13 cellular contexts compared by ENCODE assay signal in genomic region chr4:10087152-10087791, GRCh38. TPM values are rescaled to one million over a fixed set of nuclear protein-coding genes. Genes with fewer than 3 reads are reported as not detected.
A peak's percentile ranks its signal among the peaks of the same experiment; 100 is the strongest.
DNase-seq lines count a peak whose midpoint lies in the region; ATAC-seq and TF ChIP-seq lines count a peak whose summit lies in the region.
"Had no signal": no experiment of that assay in that cellular context is flagged by ENCODE, and none has a peak within 500 bp of the region (broad histone marks: within the 10 kb centered on the region; RNA-seq: fewer than 3 reads in every experiment).

No MANE protein-coding gene starts in this region.

- H3K4me1 Mint-ChIP-seq in CD14-positive monocyte (no peaks in the 10 kb centered on the region), neural crest cell (no peaks in the 10 kb centered on the region)
- H3K4me1 Mint-ChIP-seq: endodermal cell had no signal

- intact Hi-C loops in CD14-positive monocyte (cut with micrococcal nuclease) (no loop called here), left cardiac atrium (cut with DNase I) (no loop called here)

- no peak overlapping the region for H3K4me3 ChIP-seq in RWPE2 (ENCODE audit: severe bottlenecking)
- H3K4me3 ChIP-seq: breast epithelium had no signal

- peaks cover 97 to 99% of the 10 kb centered on the region in 2 donors for H3K36me3 Mint-ChIP-seq in CD14-positive monocyte
- H3K36me3 Mint-ChIP-seq in neural crest cell (ENCODE audit: low read depth), result peaks cover under 1% of the 10 kb centered on the region

- H3K27me3 ChIP-seq in RWPE2 (ENCODE audit: insufficient read depth, poor library complexity, severe bottlenecking), result no peaks in the 10 kb centered on the region
- H3K27me3 ChIP-seq: breast epithelium had no signal

- H3K9me3 Mint-ChIP-seq in CD14-positive monocyte (no peaks in the 10 kb centered on the region), neural crest cell (no peaks in the 10 kb centered on the region)
- H3K9me3 Mint-ChIP-seq: endodermal cell had no signal

- peaks cover 14% of the 10 kb centered on the region for H3K4me1 ChIP-seq in RWPE2 (ENCODE audit: insufficient read depth, poor library complexity, severe bottlenecking)

- peak overlapping the region; percentile 39 for H3K27ac ChIP-seq in RWPE2 (ENCODE audit: poor library complexity, severe bottlenecking)
- H3K27ac ChIP-seq: breast epithelium had no signal

- H3K27ac Mint-ChIP-seq in CD14-positive monocyte (peak overlapping the region in 2 of 7 donors; percentile 59 to 65), neural crest cell (ENCODE audit: unreplicated experiment) (peak overlapping the region; percentile 71)
- H3K27ac Mint-ChIP-seq: endodermal cell had no signal

- no peak overlapping the region for H3K4me3 Mint-ChIP-seq in CD14-positive monocyte
- no peak overlapping the region for H3K4me3 Mint-ChIP-seq in neural crest cell
- H3K4me3 Mint-ChIP-seq: endodermal cell had no signal

- DNase-seq in CD14-positive monocyte (ENCODE audit: low spot score), result peak; percentile 41
- peak; percentile 40 for DNase-seq in RWPE2 (ENCODE audit: low spot score)
- peak; percentile 14 for DNase-seq in left cardiac atrium
- DNase-seq in neural crest cell (ENCODE audit: low read depth, low spot score), result no peak
- DNase-seq in NCI-H345 treated with DMSO at 0.1 percent for 48 hours (lab: John Stamatoyannopoulos, UW; ENCODE audit: unreplicated experiment), result no peak
- no peak for DNase-seq in DMS153 treated with DMSO at 0.1 percent for 48 hours (lab: John Stamatoyannopoulos, UW; ENCODE audit: unreplicated experiment)
- no peak for DNase-seq in GM10248 (ENCODE audit: extremely low spot score)
- DNase-seq: activated naive CD4-positive, alpha-beta T cell treated with anti-CD3 and anti-CD28 coated beads, Interleukin-2, amount 50 U/mL, for 16 hours; AML-193; endodermal cell; HCEC 1CT; NCI-H345 had no signal

- POLR2A ChIA-PET in GM10248 (lab: Yijun Ruan, JAX), result no interaction called here

- H3K27me3 Mint-ChIP-seq in CD14-positive monocyte (ENCODE audit: low read depth in 3 of 3), result no peaks in the 10 kb centered on the region
- H3K27me3 Mint-ChIP-seq in neural crest cell (ENCODE audit: low read depth), result no peaks in the 10 kb centered on the region

- peaks cover 100% of the 10 kb centered on the region for H3K36me3 ChIP-seq in RWPE2 (ENCODE audit: low read depth)
- H3K36me3 ChIP-seq: breast epithelium had no signal

- ATAC-seq in RWPE2 (ENCODE audit: low read depth), result no peak
- ATAC-seq in left cardiac atrium, result no peak

- CTCF ChIA-PET in GM10248 (lab: Yijun Ruan, JAX), result no interaction called here

- no peak for TF ChIP-seq CTCF in CD14-positive monocyte (IDR thresholded peaks at IDR 0.05)
- no peak for TF ChIP-seq CTCF in RWPE2 (IDR thresholded peaks at IDR 0.05; ENCODE audit: poor library complexity, severe bottlenecking)
- TF ChIP-seq CTCF in neural crest cell (conservative IDR thresholded peaks at IDR 0.05), result no peak
- no peak for TF ChIP-seq CTCF in GM10248 (IDR thresholded peaks at IDR 0.05; ENCODE audit: control extremely low read depth, extremely low read depth, low read depth, missing control alignments)

- H3K9me3 ChIP-seq in RWPE2 (ENCODE audit: severe bottlenecking), result no peaks in the 10 kb centered on the region
- H3K9me3 ChIP-seq: breast epithelium had no signal

RNA-seq across cellular contexts. Expression of gene WDR1, which starts 29.3 kb away (rescaled TPM):
- 100 to 1,000 TPM; 243 to 251 TPM for polyA plus RNA-seq in CD14-positive monocyte
- total RNA-seq in left cardiac atrium (100 to 1,000 TPM; 206 to 267 TPM), neural crest cell (154 and 155 TPM in 2 replicates)

Comparison
In these comparisons a context has a peak if more than half of its experiments do, and no peak if none do; other contexts are left out.
1. DNase-seq: peak in CD14-positive monocyte (single experiment), RWPE2 (single experiment) and left cardiac atrium (single experiment); none in neural crest cell (single experiment), NCI-H345 treated with DMSO at 0.1 percent for 48 hours (single experiment), DMS153 treated with DMSO at 0.1 percent for 48 hours (single experiment) and GM10248 (single experiment).